ENCODE assay signal across 1 cellular context in genomic region chr4:119667802-119668201, GRCh38.
TF ChIP-seq lines count a peak whose summit lies in the region.

No MANE protein-coding gene starts in this region.

TF ChIP-seq in WTC11, 78 proteins besides CTCF, POLR2A, EP300 and RAD21 (continued from another document):
- TF ChIP-seq ARID4B (CRISPR knock-in tag; IDR thresholded peaks at IDR 0.05; ENCODE audit: borderline replicate concordance), result no peak
- TF ChIP-seq PRRX2 (CRISPR knock-in tag; IDR thresholded peaks at IDR 0.05), result no peak
